Comparison of ENCODE assay signal across 31 cellular contexts in the genomic region with DNA sequence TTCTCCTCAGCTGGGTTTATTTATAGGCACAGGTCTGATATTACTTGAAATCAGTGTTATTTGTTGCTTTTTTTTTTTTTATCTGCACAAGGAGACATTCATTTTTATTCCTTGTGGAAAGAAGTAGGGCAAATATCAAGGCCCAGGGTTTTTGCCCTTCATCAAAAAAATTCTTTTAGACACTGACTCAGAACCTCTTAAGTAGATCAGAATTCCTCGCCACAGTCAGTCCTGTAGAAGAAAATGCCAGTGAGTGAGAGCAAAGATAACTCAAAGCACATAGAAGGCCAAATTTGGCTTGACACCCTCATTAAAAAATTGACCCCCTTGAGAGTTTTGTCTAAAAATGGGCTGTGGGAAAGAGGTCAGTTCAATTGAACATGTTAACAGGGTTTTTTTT.
A peak's percentile ranks its signal among the peaks of the same experiment; 100 is the strongest.
DNase-seq lines count a peak whose midpoint lies in the region; TF ChIP-seq lines count a peak whose summit lies in the region.
"Had no signal": no experiment of that assay in that cellular context is flagged by ENCODE, and none has a peak within 500 bp of the region (broad histone marks: within the 10 kb centered on the region; RNA-seq: fewer than 3 reads in every experiment).

No MANE protein-coding gene starts in this region.

- no peak overlapping the region for H3K27ac ChIP-seq in neural progenitor cell
- H3K27ac ChIP-seq in brain microvascular endothelial cell = no peak overlapping the region
- no peak overlapping the region for H3K27ac ChIP-seq in uterus
- H3K27ac ChIP-seq: A549, breast epithelium, hepatocyte, lower lobe of right lung, PC-9, SK-N-MC, suprapubic skin had no signal

- H4K20me1 ChIP-seq in neural progenitor cell (ENCODE audit: low read depth) = no peaks in the 10 kb centered on the region

- POLR2A ChIA-PET in AG04449 (lab: Yijun Ruan, JAX) = no interaction called here
- POLR2A ChIA-PET in activated CD4-positive, alpha-beta memory T cell treated with anti-CD3 and anti-CD28 coated beads, Interleukin-2, amount 10 ng/mL, durations not matched to agents 7 days and 5 days (lab: Charles Lee) = no interaction called here

- H3K4me1 Mint-ChIP-seq in brain (peaks cover 20% of the 10 kb centered on the region), neural progenitor cell (peaks cover 46% of the 10 kb centered on the region)
- H3K4me1 Mint-ChIP-seq in activated CD4-positive, alpha-beta memory T cell treated with anti-CD3 and anti-CD28 coated beads, Interleukin-2, amount 10 ng/mL, durations not matched to agents 7 days and 5 days = peaks cover 3% of the 10 kb centered on the region

- no peak overlapping the region for H3K9ac ChIP-seq in neural progenitor cell

- DNase-seq in AG04449 (ENCODE audit: low read depth, low spot score) (peak; percentile 41), NCI-H69 (lab: John Stamatoyannopoulos, UW) (peak; percentile 53), neural progenitor cell (ENCODE audit: low spot score) (no peak), brain microvascular endothelial cell (no peak), COLO668 (lab: John Stamatoyannopoulos, UW; ENCODE audit: unreplicated experiment) (no peak), uterus (no peak)
- no peak for DNase-seq in activated CD4-positive, alpha-beta memory T cell treated with anti-CD3 and anti-CD28 coated beads, Interleukin-2, amount 10 ng/mL, durations not matched to agents 7 days and 5 days
- DNase-seq: activated CD4-positive, alpha-beta T cell treated with anti-CD3 and anti-CD28 coated beads, Interleukin-2, amount 50 U/mL, for 48 hours; activated CD4-positive, CD25-positive, alpha-beta regulatory T cell treated with anti-CD3 and anti-CD28 coated beads, Interleukin-2, amount 50 U/mL, for 72 hours; activated CD8-positive, alpha-beta memory T cell treated with anti-CD3 and anti-CD28 coated beads, Interleukin-2, amount 50 U/mL, for 4 hours; activated naive CD4-positive, alpha-beta T cell treated with anti-CD3 and anti-CD28 coated beads for 36 hours; CD8-positive, alpha-beta T cell; KBM-7; lower lobe of right lung; NCI-H1105 treated with DMSO at 0.1 percent for 48 hours; NCI-H2029; NCI-H526; nephron progenitor cell; PC-9; posterior cingulate gyrus; stimulated activated CD4-positive, alpha-beta T cell treated with anti-CD3 and anti-CD28 coated beads, Interleukin-15, amount 100 ng/mL, for 24 hours; stimulated activated CD4-positive, alpha-beta T cell treated with anti-CD3 and anti-CD28 coated beads, Interleukin-4, amount 100 ng/mL, for 4 hours had no signal

- H3K4me3 ChIP-seq in AG04449 (ENCODE audit: low read depth, low read length) (no peak overlapping the region), neural progenitor cell (no peak overlapping the region), brain microvascular endothelial cell (ENCODE audit: low read depth, low read length) (no peak overlapping the region), uterus (no peak overlapping the region)
- H3K4me3 ChIP-seq: A549, breast epithelium, HAP-1, hepatocyte, lower lobe of right lung, PC-9, SK-N-MC, suprapubic skin had no signal

- in situ Hi-C loops in brain microvascular endothelial cell (cut with HindIII; ENCODE audit: low pct_ligation_motif_present, low sequenced_read_pairs) = no loop called here

- no peak overlapping the region for H2AFZ ChIP-seq in neural progenitor cell (replicated peaks)
- H2AFZ ChIP-seq: hepatocyte had no signal

- CTCF ChIA-PET in AG04449 (lab: Yijun Ruan, JAX) = interaction anchor here (2.1 to 4.7 kb wide), 4 partner anchors 10 to 465 kb away, joined by 9 to 34 read pairs (median 14); no protein-coding TSS in a partner anchor
- CTCF ChIA-PET in activated CD4-positive, alpha-beta memory T cell treated with anti-CD3 and anti-CD28 coated beads, Interleukin-2, amount 10 ng/mL, durations not matched to agents 7 days and 5 days (lab: Charles Lee) = interaction anchor here (0.7 to 4.3 kb wide), 6 partner anchors 23 to 476 kb away, joined by 3 to 26 read pairs (median 6); no protein-coding TSS in a partner anchor

- H3K4me2 ChIP-seq in neural progenitor cell = no peak overlapping the region
- H3K4me2 ChIP-seq: A549, hepatocyte, PC-9 had no signal

- H3K4me1 ChIP-seq in neural progenitor cell = peaks cover 8% of the 10 kb centered on the region
- H3K4me1 ChIP-seq in uterus = no peaks in the 10 kb centered on the region
- H3K4me1 ChIP-seq: A549, breast epithelium had no signal

- no peak for TF ChIP-seq POLR2A in uterus (IDR thresholded peaks at IDR 0.05)

- no peaks in the 10 kb centered on the region for H3K36me3 ChIP-seq in neural progenitor cell
- H3K36me3 ChIP-seq in brain microvascular endothelial cell (replicated peaks) = no peaks in the 10 kb centered on the region
- H3K36me3 ChIP-seq in uterus = no peaks in the 10 kb centered on the region
- H3K36me3 ChIP-seq: breast epithelium, HAP-1, lower lobe of right lung, suprapubic skin had no signal

- H3K4me3 Mint-ChIP-seq in brain (no peak overlapping the region), neural progenitor cell (no peak overlapping the region)
- H3K4me3 Mint-ChIP-seq in activated CD4-positive, alpha-beta memory T cell treated with anti-CD3 and anti-CD28 coated beads, Interleukin-2, amount 10 ng/mL, durations not matched to agents 7 days and 5 days = no peak overlapping the region
- H3K4me3 Mint-ChIP-seq: activated naive CD4-positive, alpha-beta T cell treated with anti-CD3 and anti-CD28 coated beads for 36 hours; activated T-helper 1 cell treated with anti-CD3 and anti-CD28 coated beads, Interleukin-12 subunit alpha, Interleukin-12 subunit beta, Interleukin-2, Interleukin-4 antibody, amounts not matched to agents 30 ng/mL and 10 ng/mL and 1 ng/mL, durations not matched to agents 14 hours and 24 hours and 36 hours; CD8-positive, alpha-beta T cell; nephron progenitor cell; T-helper 1 cell treated with Interleukin-12 subunit alpha and Interleukin-12 subunit beta and Interleukin-4 antibody, amounts not matched to agents 30 μg/mL and 1 μg/mL, for 36 hours had no signal

- no peaks in the 10 kb centered on the region for H3K79me2 ChIP-seq in neural progenitor cell (ENCODE audit: low read depth)
- H3K79me2 ChIP-seq: hepatocyte had no signal

- H3K27me3 ChIP-seq in neural progenitor cell = no peaks in the 10 kb centered on the region
- H3K27me3 ChIP-seq in brain microvascular endothelial cell (replicated peaks) = no peaks in the 10 kb centered on the region
- H3K27me3 ChIP-seq in uterus = no peaks in the 10 kb centered on the region
- H3K27me3 ChIP-seq: breast epithelium, hepatocyte, suprapubic skin had no signal

- H3K9me3 Mint-ChIP-seq in brain (peaks cover 0 to 2% (median 0%) of the 10 kb centered on the region in 5 experiments), neural progenitor cell (peaks cover 12% of the 10 kb centered on the region)
- no peaks in the 10 kb centered on the region for H3K9me3 Mint-ChIP-seq in activated CD4-positive, alpha-beta memory T cell treated with anti-CD3 and anti-CD28 coated beads, Interleukin-2, amount 10 ng/mL, durations not matched to agents 7 days and 5 days
- H3K9me3 Mint-ChIP-seq: activated naive CD4-positive, alpha-beta T cell treated with anti-CD3 and anti-CD28 coated beads for 36 hours; CD8-positive, alpha-beta T cell; T-helper 1 cell treated with Interleukin-12 subunit alpha and Interleukin-12 subunit beta and Interleukin-4 antibody, amounts not matched to agents 30 μg/mL and 1 μg/mL, for 36 hours had no signal

- no peaks in the 10 kb centered on the region for H3F3A ChIP-seq in neural progenitor cell (ENCODE audit: low read depth)

- H3K27me3 Mint-ChIP-seq in brain = no peaks in the 10 kb centered on the region
- peaks cover 3% of the 10 kb centered on the region for H3K27me3 Mint-ChIP-seq in neural progenitor cell (ENCODE audit: insufficient read depth, low read depth)
- H3K27me3 Mint-ChIP-seq in activated CD4-positive, alpha-beta memory T cell treated with anti-CD3 and anti-CD28 coated beads, Interleukin-2, amount 10 ng/mL, durations not matched to agents 7 days and 5 days = no peaks in the 10 kb centered on the region

- TF ChIP-seq CTCF in AG04449 (IDR thresholded peaks at IDR 0.05; ENCODE audit: insufficient read depth, low read length, missing control alignments) (no peak), brain (conservative IDR thresholded peaks at IDR 0.05) (no peak), neural progenitor cell (IDR thresholded peaks at IDR 0.05) (no peak), brain microvascular endothelial cell (IDR thresholded peaks at IDR 0.05; ENCODE audit: low read depth, low read length, missing control alignments) (no peak), uterus (IDR thresholded peaks at IDR 0.05) (no peak)

- no peaks in the 10 kb centered on the region for H3K9me3 ChIP-seq in neural progenitor cell (ENCODE audit: low read depth)
- no peaks in the 10 kb centered on the region for H3K9me3 ChIP-seq in uterus
- H3K9me3 ChIP-seq: A549, breast epithelium, HAP-1, lower lobe of right lung, suprapubic skin had no signal

- H3K27ac Mint-ChIP-seq in brain = peak overlapping the region in 3 of 5 experiments; percentile 8 to 80 (median 74)
- H3K27ac Mint-ChIP-seq in neural progenitor cell = peak overlapping the region; percentile 94
- H3K27ac Mint-ChIP-seq in activated CD4-positive, alpha-beta memory T cell treated with anti-CD3 and anti-CD28 coated beads, Interleukin-2, amount 10 ng/mL, durations not matched to agents 7 days and 5 days = no peak overlapping the region
- H3K27ac Mint-ChIP-seq: activated naive CD4-positive, alpha-beta T cell treated with anti-CD3 and anti-CD28 coated beads for 36 hours; activated T-helper 1 cell treated with anti-CD3 and anti-CD28 coated beads, Interleukin-12 subunit alpha, Interleukin-12 subunit beta, Interleukin-2, Interleukin-4 antibody, amounts not matched to agents 30 ng/mL and 10 ng/mL and 1 ng/mL, durations not matched to agents 14 hours and 24 hours and 36 hours; CD8-positive, alpha-beta T cell; T-helper 1 cell treated with Interleukin-12 subunit alpha and Interleukin-12 subunit beta and Interleukin-4 antibody, amounts not matched to agents 30 μg/mL and 1 μg/mL, for 36 hours had no signal

- intact Hi-C loops in uterus (cut with DNase I; ENCODE audit: low total_unique reads) = no loop called here

- H3K36me3 Mint-ChIP-seq in brain (no peaks in the 10 kb centered on the region), neural progenitor cell (no peaks in the 10 kb centered on the region)
- H3K36me3 Mint-ChIP-seq in activated CD4-positive, alpha-beta memory T cell treated with anti-CD3 and anti-CD28 coated beads, Interleukin-2, amount 10 ng/mL, durations not matched to agents 7 days and 5 days (ENCODE audit: low read depth) = no peaks in the 10 kb centered on the region
- H3K36me3 Mint-ChIP-seq: CD8-positive, alpha-beta T cell had no signal

Comparison
In these comparisons a context has a peak if more than half of its experiments do, and no peak if none do; other contexts are left out.
1. DNase-seq: peak in AG04449 (single experiment) and NCI-H69 (single experiment); none in neural progenitor cell (single experiment), brain microvascular endothelial cell (single experiment), COLO668 (single experiment), activated CD4-positive, alpha-beta memory T cell treated with anti-CD3 and anti-CD28 coated beads, Interleukin-2, amount 10 ng/mL, durations not matched to agents 7 days and 5 days (single experiment) and uterus (0 of 2).